ENCODE assay signal across 8 cellular contexts in genomic region chr9:4985376-4986266, GRCh38. TPM values are rescaled to one million over a fixed set of nuclear protein-coding genes. Genes with fewer than 3 reads are reported as not detected.
DNase-seq lines count a peak whose midpoint lies in the region; ATAC-seq and TF ChIP-seq lines count a peak whose summit lies in the region.

No MANE protein-coding gene starts in this region.

- peak overlapping the region; percentile 96 for H3K18ac ChIP-seq in neuronal stem cell (ENCODE audit: low read length)

- no peak overlapping the region for H3K4ac ChIP-seq in neuronal stem cell (ENCODE audit: low read length)

- peak overlapping the region; percentile 89 for H2BK5ac ChIP-seq in neuronal stem cell (ENCODE audit: low read length)

- no peak overlapping the region for H3K14ac ChIP-seq in neuronal stem cell (ENCODE audit: low read length)

- H3K9me3 ChIP-seq in OCI-LY3 (ENCODE audit: insufficient read depth, low read length) (no peaks in the 10 kb centered on the region), neuronal stem cell (replicated peaks in 1 of 2; ENCODE audit: control insufficient read depth in 2 of 2, insufficient read depth in 1 of 2, low read depth in 1 of 2, low read length in 2 of 2) (no peaks in the 10 kb centered on the region)

- no peak overlapping the region for H4K91ac ChIP-seq in neuronal stem cell (ENCODE audit: low read depth, low read length, poor library complexity)

- H3K4me3 Mint-ChIP-seq in activated naive CD8-positive, alpha-beta T cell: no peak overlapping the region
- peak overlapping the region; percentile 87 for H3K4me3 Mint-ChIP-seq in glutamatergic neuron (ENCODE audit: unreplicated experiment)

- H4K20me1 ChIP-seq in OCI-LY3 (ENCODE audit: insufficient read depth, low read length): 0 out of 2 replicates have a peak, but pooled peaks cover 4% of the 10 kb centered on the region

- H3K79me1 ChIP-seq in neuronal stem cell (ENCODE audit: low read depth, low read length): no peaks in the 10 kb centered on the region

- DNase-seq in NCI-H2081 (lab: John Stamatoyannopoulos, UW): peak; percentile 22 to 51
- DNase-seq in NCI-H2081 treated with DMSO at 0.1 percent for 48 hours (lab: John Stamatoyannopoulos, UW): no peak
- peak; percentile 33 for DNase-seq in glutamatergic neuron
- peak; percentile 12 for DNase-seq in neuronal stem cell (ENCODE audit: low spot score)

- H2BK120ac ChIP-seq in neuronal stem cell (ENCODE audit: low read depth, low read length): no peak overlapping the region

- H3K9me3 Mint-ChIP-seq in activated naive CD8-positive, alpha-beta T cell (ENCODE audit: low read depth): no peaks in the 10 kb centered on the region
- H3K9me3 Mint-ChIP-seq in glutamatergic neuron (ENCODE audit: unreplicated experiment): peaks cover 9% of the 10 kb centered on the region

- H3K36me3 Mint-ChIP-seq in activated naive CD8-positive, alpha-beta T cell: peaks cover 3% of the 10 kb centered on the region
- H3K36me3 Mint-ChIP-seq in glutamatergic neuron (ENCODE audit: unreplicated experiment): no peaks in the 10 kb centered on the region

- H3K79me2 ChIP-seq in OCI-LY3 (ENCODE audit: low read length): peaks cover 8% of the 10 kb centered on the region

- peak overlapping the region; percentile 71 for H3K4me2 ChIP-seq in OCI-LY3 (ENCODE audit: low read length)
- peak overlapping the region; percentile 87 for H3K4me2 ChIP-seq in neuronal stem cell (ENCODE audit: insufficient read depth, low read length, poor library complexity, severe bottlenecking)

- H3K27me3 ChIP-seq in OCI-LY3 (ENCODE audit: low read depth, low read length) (no peaks in the 10 kb centered on the region), neuronal stem cell (ENCODE audit: control insufficient read depth in 3 of 3, insufficient read depth in 3 of 3, low read depth in 1 of 3, low read length in 3 of 3) (peaks cover 0 to 2% (median 0%) of the 10 kb centered on the region in 3 experiments)

- H3K4me1 Mint-ChIP-seq in activated naive CD8-positive, alpha-beta T cell (ENCODE audit: low read depth): peaks cover 45% of the 10 kb centered on the region
- H3K4me1 Mint-ChIP-seq in glutamatergic neuron (ENCODE audit: low read depth, unreplicated experiment): peaks cover 10% of the 10 kb centered on the region

- H3K4me3 ChIP-seq in OCI-LY3 (ENCODE audit: low read length) (peak overlapping the region; percentile 79), neuronal stem cell (ENCODE audit: low read length in 2 of 2) (peak overlapping the region; percentile 64 to 83)

- no peak overlapping the region for H2BK12ac ChIP-seq in neuronal stem cell (ENCODE audit: low read length)

- TF ChIP-seq CTCF in OCI-LY3 (IDR thresholded peaks at IDR 0.05; ENCODE audit: low read depth, low read length): no peak
- no peak for TF ChIP-seq CTCF in glutamatergic neuron (IDR thresholded peaks at IDR 0.05; ENCODE audit: partially characterized antibody, unreplicated experiment)

- peak overlapping the region; percentile 88 for H3K27ac Mint-ChIP-seq in activated naive CD8-positive, alpha-beta T cell
- peak overlapping the region; percentile 79 for H3K27ac Mint-ChIP-seq in glutamatergic neuron (ENCODE audit: unreplicated experiment)

- peak overlapping the region; percentile 99 for H3K23ac ChIP-seq in neuronal stem cell (ENCODE audit: low read depth, low read length, poor library complexity)

- no peak overlapping the region for H4K8ac ChIP-seq in neuronal stem cell (ENCODE audit: low read depth, low read length)

- ATAC-seq in HG03097 (IDR thresholded peaks at IDR 0.05; ENCODE audit: low FRiP score, unreplicated experiment) (peak; percentile 32), HG02678 (IDR thresholded peaks at IDR 0.05; ENCODE audit: unreplicated experiment) (no peak)

- peak overlapping the region; percentile 6 for H2BK15ac ChIP-seq in neuronal stem cell (ENCODE audit: low read length)

- H3K4me1 ChIP-seq in OCI-LY3 (ENCODE audit: low read length) (peaks cover 38% of the 10 kb centered on the region), neuronal stem cell (ENCODE audit: control insufficient read depth in 2 of 2, insufficient read depth in 1 of 2, low read depth in 1 of 2, low read length in 2 of 2) (peaks cover 1 to 9% of the 10 kb centered on the region in 2 donors)

- H3K36me3 ChIP-seq in OCI-LY3 (replicated peaks; ENCODE audit: low read depth, low read length) (no peaks in the 10 kb centered on the region), neuronal stem cell (replicated peaks in 1 of 2; ENCODE audit: control insufficient read depth in 2 of 2, insufficient read depth in 2 of 2, low read length in 2 of 2) (no peaks in the 10 kb centered on the region)

- no peak overlapping the region for H2AK5ac ChIP-seq in neuronal stem cell (ENCODE audit: low read depth, low read length)

- H3K9ac ChIP-seq in OCI-LY3 (ENCODE audit: low read length) (peak overlapping the region; percentile 83), neuronal stem cell (ENCODE audit: low read depth, low read length, poor library complexity) (peak overlapping the region; percentile 93)

- H2AFZ ChIP-seq in OCI-LY3 (ENCODE audit: low read depth, low read length) (0 out of 2 replicates have a peak overlapping the region, but pooled peaks have one; percentile 43), neuronal stem cell (ENCODE audit: low read length) (peak overlapping the region; percentile 95)

- H3K27me3 Mint-ChIP-seq in activated naive CD8-positive, alpha-beta T cell: no peaks in the 10 kb centered on the region
- peaks cover 9% of the 10 kb centered on the region for H3K27me3 Mint-ChIP-seq in glutamatergic neuron (ENCODE audit: unreplicated experiment)

- WGBS in neuronal stem cell (ENCODE audit: extremely low coverage in 2 of 2, insufficient read length in 2 of 2, insufficient replicate concordance in 1 of 2), 2 donors: no CpG with 5 or more reads among the region's 44 CpGs

- H3K27ac ChIP-seq in OCI-LY3 (ENCODE audit: low read length) (peak overlapping the region; percentile 78), neuronal stem cell (replicated peaks; ENCODE audit: low read length) (peak overlapping the region; percentile 47)

RNA-seq across cellular contexts. Expression of gene JAK2, which starts 0.5 kb away (rescaled TPM):
- total RNA-seq in glutamatergic neuron (ENCODE audit: unreplicated experiment): 5.8 TPM
- 1.5 TPM for polyA plus RNA-seq in neuronal stem cell (2013, experiment 1 of 2)
- polyA plus RNA-seq in neuronal stem cell (2013, experiment 2 of 2): 1.4 TPM
